Comparison of ENCODE assay signal across 17 cellular contexts in the genomic region with DNA sequence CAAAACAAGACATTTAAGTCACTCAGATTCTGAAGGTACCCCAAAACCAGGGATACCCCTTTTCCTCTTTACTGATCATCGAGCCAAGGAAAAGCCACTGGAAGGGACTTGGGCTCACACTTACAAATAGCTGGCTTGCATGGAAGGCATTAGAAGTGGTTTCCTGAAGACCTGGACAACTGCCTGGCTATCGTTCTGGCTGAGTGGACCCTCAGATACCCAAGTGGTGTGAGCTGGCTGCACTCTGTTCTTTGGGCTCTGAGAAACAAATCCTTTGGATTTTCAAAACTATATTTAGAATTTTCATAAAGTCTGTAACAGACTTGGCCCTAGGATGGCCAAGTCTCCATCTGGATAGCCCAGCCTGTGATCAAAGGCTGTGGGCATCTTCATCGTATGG.
DNase-seq lines count a peak whose midpoint lies in the region; TF ChIP-seq lines count a peak whose summit lies in the region.
"Had no signal": no experiment of that assay in that cellular context is flagged by ENCODE, and none has a peak within 500 bp of the region (broad histone marks: within the 10 kb centered on the region; RNA-seq: fewer than 3 reads in every experiment).

No MANE protein-coding gene starts in this region.

- peak overlapping the region; percentile 65 for H3K27ac Mint-ChIP-seq in endothelial cell (ENCODE audit: unreplicated experiment)
- H3K27ac Mint-ChIP-seq in neural progenitor cell, result peak overlapping the region; percentile 44
- H3K27ac Mint-ChIP-seq: CD4-positive, alpha-beta memory T cell; IgD-negative memory B cell had no signal

- no peaks in the 10 kb centered on the region for H3K27me3 ChIP-seq in BLaER1 treated with 17β-estradiol and CSF1 and Interleukin-3, amounts not matched to agents 10 nM and 100 nM
- H3K27me3 ChIP-seq in neural progenitor cell, result no peaks in the 10 kb centered on the region
- H3K27me3 ChIP-seq: BE2C had no signal

- H3K4me3 Mint-ChIP-seq in endothelial cell (ENCODE audit: unreplicated experiment) (no peak overlapping the region), neural progenitor cell (no peak overlapping the region)
- H3K4me3 Mint-ChIP-seq: CD14-positive monocyte; CD4-positive, alpha-beta memory T cell; IgD-negative memory B cell had no signal

- H3K9ac ChIP-seq in BLaER1 treated with 17β-estradiol and CSF1 and Interleukin-3, amounts not matched to agents 10 nM and 100 nM, result no peak overlapping the region
- no peak overlapping the region for H3K9ac ChIP-seq in neural progenitor cell
- H3K9ac ChIP-seq: GM23248 had no signal

- no peaks in the 10 kb centered on the region for H3F3A ChIP-seq in neural progenitor cell (ENCODE audit: low read depth)

- H3K4me1 ChIP-seq in BLaER1 treated with 17β-estradiol and CSF1 and Interleukin-3, amounts not matched to agents 10 nM and 100 nM, result peaks cover 0 to 28% (median 22%) of the 10 kb centered on the region in 10 experiments; a peak in 14 of 20 replicates
- H3K4me1 ChIP-seq in neural progenitor cell, result peaks cover 8% of the 10 kb centered on the region
- H3K4me1 ChIP-seq: BE2C, HAP-1 had no signal

- peaks cover 0 to 6% (median 0%) of the 10 kb centered on the region in 11 experiments; a peak in 1 of 22 replicates for H3K9me3 ChIP-seq in BLaER1 treated with 17β-estradiol and CSF1 and Interleukin-3, amounts not matched to agents 10 nM and 100 nM (replicated peaks in 1 of 11)
- no peaks in the 10 kb centered on the region for H3K9me3 ChIP-seq in neural progenitor cell (ENCODE audit: low read depth)
- H3K9me3 ChIP-seq: BE2C, HAP-1 had no signal

- H3K27ac ChIP-seq in BLaER1 treated with 17β-estradiol and CSF1 and Interleukin-3, amounts not matched to agents 10 nM and 100 nM, result no peak overlapping the region
- no peak overlapping the region for H3K27ac ChIP-seq in neural progenitor cell
- H3K27ac ChIP-seq: GM23248 had no signal

- H3K4me2 ChIP-seq in BLaER1 treated with 17β-estradiol and CSF1 and Interleukin-3, amounts not matched to agents 10 nM and 100 nM, result peak overlapping the region in 8 of 11 experiments; percentile 34 to 65 (median 42); a peak in 15 of 22 replicates
- no peak overlapping the region for H3K4me2 ChIP-seq in neural progenitor cell

- DNase-seq in endothelial cell (ENCODE audit: low spot score) (no peak), neural progenitor cell (ENCODE audit: low spot score) (no peak), KBM-7 (no peak), NCI-H2081 (lab: John Stamatoyannopoulos, UW) (no peak)
- no peak for DNase-seq in stimulated activated CD4-positive, alpha-beta T cell treated with anti-CD3 and anti-CD28 coated beads, Interleukin-12 subunit alpha, Interleukin-12 subunit beta, amount 100 ng/mL, for 4 hours
- DNase-seq: ACHN; BE2C; CD4-positive, alpha-beta memory T cell; DMS153; DND-41; EL; GM23248 had no signal

- H3K79me2 ChIP-seq in neural progenitor cell (ENCODE audit: low read depth), result no peaks in the 10 kb centered on the region

- H3K36me3 ChIP-seq in BLaER1 treated with 17β-estradiol and CSF1 and Interleukin-3, amounts not matched to agents 10 nM and 100 nM, result peaks cover 0 to 81% (median 0%) of the 10 kb centered on the region in 11 experiments; a peak in 5 of 22 replicates
- H3K36me3 ChIP-seq in neural progenitor cell, result no peaks in the 10 kb centered on the region
- H3K36me3 ChIP-seq: BE2C, HAP-1 had no signal

- H3K4me1 Mint-ChIP-seq in endothelial cell (ENCODE audit: unreplicated experiment) (peaks cover 3% of the 10 kb centered on the region), neural progenitor cell (peaks cover 22% of the 10 kb centered on the region)
- H3K4me1 Mint-ChIP-seq: CD14-positive monocyte; CD4-positive, alpha-beta memory T cell; IgD-negative memory B cell had no signal

- H3K27me3 Mint-ChIP-seq in endothelial cell (ENCODE audit: unreplicated experiment) (peaks cover 6% of the 10 kb centered on the region), neural progenitor cell (ENCODE audit: insufficient read depth, low read depth) (peaks cover 4% of the 10 kb centered on the region)

- TF ChIP-seq CTCF in endothelial cell (IDR thresholded peaks at IDR 0.05; ENCODE audit: unreplicated experiment) (no peak), neural progenitor cell (IDR thresholded peaks at IDR 0.05) (no peak)

- H4K20me1 ChIP-seq in BLaER1 treated with 17β-estradiol and CSF1 and Interleukin-3, amounts not matched to agents 10 nM and 100 nM, result no peaks in the 10 kb centered on the region
- H4K20me1 ChIP-seq in neural progenitor cell (ENCODE audit: low read depth), result no peaks in the 10 kb centered on the region

- peaks cover 74% of the 10 kb centered on the region for H3K36me3 Mint-ChIP-seq in endothelial cell (ENCODE audit: low read depth, unreplicated experiment)
- H3K36me3 Mint-ChIP-seq in neural progenitor cell, result no peaks in the 10 kb centered on the region
- H3K36me3 Mint-ChIP-seq: CD14-positive monocyte; CD4-positive, alpha-beta memory T cell; IgD-negative memory B cell had no signal

- no peaks in the 10 kb centered on the region for H3K9me3 Mint-ChIP-seq in endothelial cell (ENCODE audit: unreplicated experiment)
- H3K9me3 Mint-ChIP-seq in neural progenitor cell, result peaks cover 3% of the 10 kb centered on the region
- H3K9me3 Mint-ChIP-seq: IgD-negative memory B cell had no signal

- H2AFZ ChIP-seq in neural progenitor cell (replicated peaks), result no peak overlapping the region
- H2AFZ ChIP-seq: GM23248 had no signal

- H3K4me3 ChIP-seq in BLaER1 treated with 17β-estradiol and CSF1 and Interleukin-3, amounts not matched to agents 10 nM and 100 nM, result no peak overlapping the region
- no peak overlapping the region for H3K4me3 ChIP-seq in neural progenitor cell
- H3K4me3 ChIP-seq: GM12878, GM23248, HAP-1 had no signal

- in situ Hi-C loops in KBM-7 (cut with MboI; ENCODE audit: low pct_unique_long_range_greater_than_20kb, low sequenced_read_pairs), result no loop called here
